ENCODE assay signal across 8 cellular contexts in genomic region chr11:68843703-68844312, GRCh38. TPM values are rescaled to one million over a fixed set of nuclear protein-coding genes. Genes with fewer than 3 reads are reported as not detected.
DNase-seq lines count a peak whose midpoint lies in the region; ATAC-seq and TF ChIP-seq lines count a peak whose summit lies in the region.

No MANE protein-coding gene starts in this region.

- peaks cover 0 to 6% of the 10 kb centered on the region in 2 donors for H3K4me1 ChIP-seq in uterus

- TF ChIP-seq POLR2A in uterus (IDR thresholded peaks at IDR 0.05): no peak

- in situ Hi-C loops in GM13977 (cut with MboI; ENCODE audit: low pct_unique_long_range_greater_than_20kb, low sequenced_read_pairs, unreplicated experiment): no loop called here

- no peaks in the 10 kb centered on the region for H3K9me3 Mint-ChIP-seq in osteocyte (ENCODE audit: unreplicated experiment)

- H3K27me3 Mint-ChIP-seq in osteocyte (ENCODE audit: unreplicated experiment): peaks cover 11% of the 10 kb centered on the region

- H3K9me3 ChIP-seq in uterus: no peaks in the 10 kb centered on the region

- H3K4me3 Mint-ChIP-seq in osteocyte (ENCODE audit: unreplicated experiment): peak overlapping the region; percentile 72

- peaks cover 41% of the 10 kb centered on the region for H3K4me1 Mint-ChIP-seq in osteocyte (ENCODE audit: unreplicated experiment)

- peak; percentile 28 for ATAC-seq in HG03139 (IDR thresholded peaks at IDR 0.05; ENCODE audit: unreplicated experiment)

- intact Hi-C loops in uterus (cut with DNase I; ENCODE audit: low total_unique reads): no loop called here

- H3K4me3 ChIP-seq in fibroblast of pulmonary artery (replicated peaks; ENCODE audit: low read depth, low read length) (peak overlapping the region; percentile 22), uterus (peak overlapping the region; percentile 59 to 87)

- no peaks in the 10 kb centered on the region for H3K36me3 ChIP-seq in uterus

- peak; percentile 82 for TF ChIP-seq CTCF in GM13977 (IDR thresholded peaks at IDR 0.05; ENCODE audit: extremely low read depth, insufficient read depth, missing control alignments)
- no peak for TF ChIP-seq CTCF in fibroblast of pulmonary artery (IDR thresholded peaks at IDR 0.05; ENCODE audit: low read length, missing control alignments)
- peak; percentile 51 for TF ChIP-seq CTCF in osteocyte (IDR thresholded peaks at IDR 0.05)
- peak in 3 of 4 experiments; percentile 50 to 65 (median 52) for TF ChIP-seq CTCF in uterus (IDR thresholded peaks at IDR 0.05)

- DNase-seq in GM13977 (ENCODE audit: low spot score) (peak; percentile 86), NCI-H82 treated with DMSO at 0.1 percent for 48 hours (lab: John Stamatoyannopoulos, UW; ENCODE audit: unreplicated experiment) (peak; percentile 5), activated T-cell treated with anti-CD3 and anti-CD28 coated beads for 24 hours (ENCODE audit: low read depth) (peak; percentile 64), fibroblast of pulmonary artery (ENCODE audit: low read depth) (no peak), osteocyte (ENCODE audit: extremely low spot score, unreplicated experiment) (no peak), uterus (peak; percentile 42 to 62), GM03348 (ENCODE audit: low spot score) (no peak)

- no peak overlapping the region for H3K27ac ChIP-seq in uterus

- H3K27ac Mint-ChIP-seq in osteocyte (ENCODE audit: unreplicated experiment): peak overlapping the region; percentile 7

- peaks cover 2% of the 10 kb centered on the region for H3K36me3 Mint-ChIP-seq in osteocyte (ENCODE audit: unreplicated experiment)

- no peaks in the 10 kb centered on the region for H3K27me3 ChIP-seq in uterus

RNA-seq across cellular contexts. Expression of gene CPT1A, which starts 2.1 kb away (rescaled TPM):
- total RNA-seq in osteocyte (109 and 117 TPM in 2 replicates), uterus (100 to 1,000 TPM in 2 of 4 donors, 10 to 100 TPM in 2; 27.2 to 125 (median 67.9) TPM)

RNA-seq across cellular contexts. Expression of gene MRPL21, which starts 59.8 kb away (rescaled TPM):
- total RNA-seq in osteocyte (43.8 and 50.3 TPM in 2 replicates), uterus (10 to 100 TPM; 29.2 to 52.7 (median 36.9) TPM)

RNA-seq across cellular contexts. Expression of gene IGHMBP2, which starts 59.9 kb away (rescaled TPM):
- total RNA-seq in osteocyte (29.7 and 30.5 TPM in 2 replicates), uterus (10 to 100 TPM in 3 of 4 donors, under 1 TPM in 1; 0.88 to 38.5 (median 19.9) TPM)

Comparison
In these comparisons a context has a peak if more than half of its experiments do, and no peak if none do; other contexts are left out.
1. DNase-seq: peak in GM13977 (single experiment), NCI-H82 treated with DMSO at 0.1 percent for 48 hours (single experiment), activated T-cell treated with anti-CD3 and anti-CD28 coated beads for 24 hours (single experiment) and uterus (2 of 2); none in fibroblast of pulmonary artery (single experiment), osteocyte (single experiment) and GM03348 (single experiment).